ENCODE assay signal across 24 cellular contexts in the genomic region with DNA sequence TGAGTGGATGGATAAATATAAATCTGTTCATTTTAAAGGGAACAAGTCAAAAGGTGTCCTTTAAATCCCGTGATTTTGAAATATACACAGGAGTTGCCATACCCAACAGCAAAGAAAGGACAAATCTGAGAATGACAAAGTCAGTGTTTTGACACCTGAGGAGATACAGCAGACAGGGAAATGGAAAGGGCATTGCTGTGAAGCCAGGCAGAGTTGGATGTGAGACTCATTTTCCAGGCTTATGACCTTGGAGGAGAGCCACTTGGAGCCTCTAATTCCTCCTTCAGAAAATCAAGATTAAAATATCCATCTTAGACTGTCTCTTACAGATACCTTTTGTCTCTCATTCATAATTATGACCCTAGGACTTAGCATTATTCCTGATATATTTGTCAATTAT.
A peak's percentile ranks its signal among the peaks of the same experiment; 100 is the strongest.
DNase-seq lines count a peak whose midpoint lies in the region; ATAC-seq, FAIRE-seq and TF ChIP-seq lines count a peak whose summit lies in the region.
"Had no signal": no experiment of that assay in that cellular context is flagged by ENCODE, and none has a peak within 500 bp of the region (broad histone marks: within the 10 kb centered on the region; RNA-seq: fewer than 3 reads in every experiment).

No MANE protein-coding gene starts in this region.

- no peak overlapping the region for H3K27ac ChIP-seq in endothelial cell of umbilical vein (ENCODE audit: insufficient read depth, low read depth, low read length)
- H3K27ac ChIP-seq in neural cell (ENCODE audit: low read length), result peak overlapping the region; percentile 30
- H3K27ac ChIP-seq: 22Rv1, A549, BLaER1 had no signal

- peaks cover 23% of the 10 kb centered on the region for H3K36me3 Mint-ChIP-seq in nephron (ENCODE audit: low read depth)
- H3K36me3 Mint-ChIP-seq: CD14-positive monocyte; CD4-positive, alpha-beta memory T cell; CD4-positive, CD25-positive, alpha-beta regulatory T cell; CD8-positive, alpha-beta memory T cell had no signal

- H3K9me1 ChIP-seq in endothelial cell of umbilical vein (replicated peaks; ENCODE audit: control insufficient read depth, extremely low read depth, insufficient read depth, low read length), result no peaks in the 10 kb centered on the region

- no peak overlapping the region for H3K9ac ChIP-seq in endothelial cell of umbilical vein (replicated peaks; ENCODE audit: extremely low read depth, insufficient read depth, low read length)
- H3K9ac ChIP-seq in neural cell (ENCODE audit: low read length), result no peak overlapping the region
- H3K9ac ChIP-seq: BLaER1 had no signal

- peak; percentile 29 for TF ChIP-seq EP300 in neural cell (conservative IDR thresholded peaks at IDR 0.05; ENCODE audit: poor library complexity, severe bottlenecking)

- no peak for FAIRE-seq in endothelial cell of umbilical vein (lab: Jason Lieb, UNC)
- FAIRE-seq: A549, G401.6, GM18507, GM19239 had no signal

- TF ChIP-seq RAD21 in neural cell (conservative IDR thresholded peaks at IDR 0.05), result no peak

- H3K27me3 ChIP-seq in endothelial cell of umbilical vein (ENCODE audit: control insufficient read depth in 2 of 2, insufficient read depth in 2 of 2, low read length in 2 of 2) (no peaks in the 10 kb centered on the region), neural cell (ENCODE audit: insufficient read depth, low read depth, low read length) (no peaks in the 10 kb centered on the region)
- H3K27me3 ChIP-seq: BE2C, BLaER1 had no signal

- H3K4me1 ChIP-seq in endothelial cell of umbilical vein (ENCODE audit: control insufficient read depth, extremely low read depth, insufficient read depth, low read length), result no peaks in the 10 kb centered on the region
- H3K4me1 ChIP-seq: A549, BE2C, BLaER1 had no signal

- H3K4me3 ChIP-seq in endothelial cell of umbilical vein (replicated peaks in 1 of 3; ENCODE audit: insufficient read depth in 1 of 3, low read depth in 1 of 3, low read length in 3 of 3), result no peak overlapping the region
- H3K4me3 ChIP-seq in neural cell (ENCODE audit: low read length), result peak overlapping the region; percentile 1
- H3K4me3 ChIP-seq: A549, BLaER1 had no signal

- H3K79me2 ChIP-seq in endothelial cell of umbilical vein (ENCODE audit: control insufficient read depth, insufficient read depth, low read length), result no peaks in the 10 kb centered on the region
- peaks cover 25% of the 10 kb centered on the region for H3K79me2 ChIP-seq in neural cell (replicated peaks; ENCODE audit: insufficient read depth, low read length)

- H2AFZ ChIP-seq in endothelial cell of umbilical vein (ENCODE audit: low read depth, low read length) (no peak overlapping the region), neural cell (ENCODE audit: low read depth, low read length) (no peak overlapping the region)

- H3K36me3 ChIP-seq in endothelial cell of umbilical vein (ENCODE audit: control insufficient read depth in 2 of 2, extremely low read depth in 1 of 2, insufficient read depth in 2 of 2, low read length in 2 of 2) (no peaks in the 10 kb centered on the region), neural cell (ENCODE audit: insufficient read depth, low read length) (peaks cover 4% of the 10 kb centered on the region)
- H3K36me3 ChIP-seq: BE2C, BLaER1 had no signal

- H3K27me3 Mint-ChIP-seq in nephron (ENCODE audit: low read depth), result no peaks in the 10 kb centered on the region

- dilution Hi-C loops in endothelial cell of umbilical vein (cut with MboI; ENCODE audit: extremely low pct_ligation_motif_present, low sequenced_read_pairs), result no loop called here

- H3K9me3 Mint-ChIP-seq in nephron, result no peaks in the 10 kb centered on the region
- H3K9me3 Mint-ChIP-seq: CD4-positive, alpha-beta memory T cell; CD4-positive, CD25-positive, alpha-beta regulatory T cell; CD8-positive, alpha-beta memory T cell had no signal

- H3K4me3 Mint-ChIP-seq in nephron, result no peak overlapping the region
- H3K4me3 Mint-ChIP-seq: CD14-positive monocyte; CD4-positive, alpha-beta memory T cell; CD4-positive, CD25-positive, alpha-beta regulatory T cell; CD8-positive, alpha-beta memory T cell had no signal

- no peak for TF ChIP-seq CTCF in endothelial cell of umbilical vein (IDR thresholded peaks at IDR 0.05; ENCODE audit: extremely low read depth in 1 of 2, insufficient read depth in 1 of 2, low read depth in 1 of 2, low read length in 2 of 2)
- no peak for TF ChIP-seq CTCF in nephron (IDR thresholded peaks at IDR 0.05; ENCODE audit: unreplicated experiment in 3 of 3)
- no peak for TF ChIP-seq CTCF in neural cell (IDR thresholded peaks at IDR 0.05; ENCODE audit: poor library complexity, severe bottlenecking)

- no peaks in the 10 kb centered on the region for H3K9me3 ChIP-seq in endothelial cell of umbilical vein (replicated peaks; ENCODE audit: control insufficient read depth, insufficient read depth, low read length)
- no peaks in the 10 kb centered on the region for H3K9me3 ChIP-seq in neural cell (ENCODE audit: low read length)
- H3K9me3 ChIP-seq: A549, BE2C, BLaER1 had no signal

- H3K9me2 ChIP-seq in neural cell (ENCODE audit: insufficient read depth, low read length), result no peaks in the 10 kb centered on the region

- H4K20me1 ChIP-seq in endothelial cell of umbilical vein (replicated peaks; ENCODE audit: control insufficient read depth, extremely low read depth, insufficient read depth, low read length) (no peaks in the 10 kb centered on the region), neural cell (ENCODE audit: insufficient read depth) (no peaks in the 10 kb centered on the region)
- H4K20me1 ChIP-seq: BLaER1 had no signal

- POLR2A ChIA-PET in endothelial cell of umbilical vein (lab: Charles Lee), result no interaction called here

- ATAC-seq in left ventricle myocardium superior (peak; percentile 37), Right ventricle myocardium inferior (no peak), GM18502 (IDR thresholded peaks at IDR 0.05; ENCODE audit: poor library complexity, unreplicated experiment) (no peak), HG03280 (IDR thresholded peaks at IDR 0.05; ENCODE audit: unreplicated experiment) (no peak)
- ATAC-seq: A549 had no signal

- no peak for TF ChIP-seq POLR2A in endothelial cell of umbilical vein (IDR thresholded peaks at IDR 0.05; ENCODE audit: low read depth, low read length)

- H3K4me2 ChIP-seq in endothelial cell of umbilical vein (ENCODE audit: insufficient read depth, low read length), result no peak overlapping the region
- no peak overlapping the region for H3K4me2 ChIP-seq in neural cell (ENCODE audit: low read length)
- H3K4me2 ChIP-seq: A549, BLaER1 had no signal

- CTCF ChIA-PET in endothelial cell of umbilical vein (lab: Charles Lee), result no interaction called here

- H3K4me1 Mint-ChIP-seq in nephron, result peaks cover 42% of the 10 kb centered on the region
- H3K4me1 Mint-ChIP-seq: CD14-positive monocyte; CD4-positive, alpha-beta memory T cell; CD4-positive, CD25-positive, alpha-beta regulatory T cell; CD8-positive, alpha-beta memory T cell had no signal

- DNase-seq in left ventricle myocardium superior (no peak), Right ventricle myocardium inferior (ENCODE audit: missing footprints) (no peak), endothelial cell of umbilical vein (ENCODE audit: low read depth, low spot score) (no peak)
- DNase-seq in activated CD4-positive, CD25-positive, alpha-beta regulatory T cell (lab: John Stamatoyannopoulos, UW), result no peak
- DNase-seq: ACHN; BE2C; C1 segment of cervical spinal cord; CD4-positive, alpha-beta memory T cell; CD4-positive, CD25-positive, alpha-beta regulatory T cell; CD8-positive, alpha-beta memory T cell; COR-L47; DMS79 treated with DMSO at 0.1 percent for 48 hours; GF-D8 had no signal

- H3K27ac Mint-ChIP-seq in nephron, result peak overlapping the region in 2 of 3 experiments; percentile 22 to 24
- H3K27ac Mint-ChIP-seq: CD14-positive monocyte; CD4-positive, alpha-beta memory T cell; CD4-positive, CD25-positive, alpha-beta regulatory T cell; CD8-positive, alpha-beta memory T cell had no signal

- intact Hi-C loops in left ventricle myocardium superior (cut with micrococcal nuclease) (no loop called here), Right ventricle myocardium inferior (cut with DNase I) (no loop called here), endothelial cell of umbilical vein (cut with micrococcal nuclease) (no loop called here)

- H3F3A ChIP-seq in neural cell (ENCODE audit: insufficient read depth, low read length, poor library complexity, severe bottlenecking), result no peaks in the 10 kb centered on the region

- no TSS peak for BruUV-seq in endothelial cell of umbilical vein (replicated peaks; lab: Mats Ljungman, UMichigan)

TF ChIP-seq in endothelial cell of umbilical vein, 7 proteins besides CTCF, POLR2A, EP300 and RAD21:
- peak; percentile 0 for TF ChIP-seq GATA2 (IDR thresholded peaks at IDR 0.05; ENCODE audit: insufficient read depth, insufficient read length, low read depth, low read length)
- no peak for TF ChIP-seq FOS (IDR thresholded peaks at IDR 0.05; ENCODE audit: borderline replicate concordance, insufficient read depth, low read length)

TF ChIP-seq in neural cell, 6 proteins besides CTCF, POLR2A, EP300 and RAD21 (continues in another document):
- peak; percentile 34 for TF ChIP-seq POLR2AphosphoS5 (IDR thresholded peaks at IDR 0.05)
- no peak for TF ChIP-seq TAF1 (IDR thresholded peaks at IDR 0.05; ENCODE audit: low read depth)
- TF ChIP-seq, protein P1, sequence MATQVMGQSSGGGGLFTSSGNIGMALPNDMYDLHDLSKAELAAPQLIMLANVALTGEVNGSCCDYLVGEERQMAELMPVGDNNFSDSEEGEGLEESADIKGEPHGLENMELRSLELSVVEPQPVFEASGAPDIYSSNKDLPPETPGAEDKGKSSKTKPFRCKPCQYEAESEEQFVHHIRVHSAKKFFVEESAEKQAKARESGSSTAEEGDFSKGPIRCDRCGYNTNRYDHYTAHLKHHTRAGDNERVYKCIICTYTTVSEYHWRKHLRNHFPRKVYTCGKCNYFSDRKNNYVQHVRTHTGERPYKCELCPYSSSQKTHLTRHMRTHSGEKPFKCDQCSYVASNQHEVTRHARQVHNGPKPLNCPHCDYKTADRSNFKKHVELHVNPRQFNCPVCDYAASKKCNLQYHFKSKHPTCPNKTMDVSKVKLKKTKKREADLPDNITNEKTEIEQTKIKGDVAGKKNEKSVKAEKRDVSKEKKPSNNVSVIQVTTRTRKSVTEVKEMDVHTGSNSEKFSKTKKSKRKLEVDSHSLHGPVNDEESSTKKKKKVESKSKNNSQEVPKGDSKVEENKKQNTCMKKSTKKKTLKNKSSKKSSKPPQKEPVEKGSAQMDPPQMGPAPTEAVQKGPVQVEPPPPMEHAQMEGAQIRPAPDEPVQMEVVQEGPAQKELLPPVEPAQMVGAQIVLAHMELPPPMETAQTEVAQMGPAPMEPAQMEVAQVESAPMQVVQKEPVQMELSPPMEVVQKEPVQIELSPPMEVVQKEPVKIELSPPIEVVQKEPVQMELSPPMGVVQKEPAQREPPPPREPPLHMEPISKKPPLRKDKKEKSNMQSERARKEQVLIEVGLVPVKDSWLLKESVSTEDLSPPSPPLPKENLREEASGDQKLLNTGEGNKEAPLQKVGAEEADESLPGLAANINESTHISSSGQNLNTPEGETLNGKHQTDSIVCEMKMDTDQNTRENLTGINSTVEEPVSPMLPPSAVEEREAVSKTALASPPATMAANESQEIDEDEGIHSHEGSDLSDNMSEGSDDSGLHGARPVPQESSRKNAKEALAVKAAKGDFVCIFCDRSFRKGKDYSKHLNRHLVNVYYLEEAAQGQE (IDR thresholded peaks at IDR 0.05; ENCODE audit: borderline replicate concordance), result peak; percentile 43
- TF ChIP-seq SMC3 (conservative IDR thresholded peaks at IDR 0.05; ENCODE audit: poor library complexity), result no peak
